Comparison of ENCODE assay signal across 25 cellular contexts in genomic region chr10:47276071-47276470, GRCh38. TPM values are rescaled to one million over a fixed set of nuclear protein-coding genes. Genes with fewer than 3 reads are reported as not detected.
"Had no signal": no experiment of that assay in that cellular context is flagged by ENCODE, and none has a peak within 500 bp of the region (broad histone marks: within the 10 kb centered on the region; RNA-seq: fewer than 3 reads in every experiment).

No MANE protein-coding gene starts in this region.

- H3K36me3 ChIP-seq: breast epithelium, colonic mucosa, Peyer's patch, SJCRH30 had no signal

- H3K27me3 ChIP-seq: breast epithelium, colonic mucosa, Peyer's patch, SJCRH30 had no signal

- ATAC-seq: activated CD4-positive, CD25-positive, alpha-beta regulatory T cell treated with anti-CD3 and anti-CD28 coated beads, Interleukin-2, amount 50 U/mL, for 24 hours; activated T-cell treated with anti-CD3 and anti-CD28 coated beads, Interleukin-2, amount 50 U/mL, for 4 hours had no signal

- H3K9me3 ChIP-seq: colonic mucosa, SJCRH30, SK-N-SH had no signal

- H3K4me1 ChIP-seq: breast epithelium, colonic mucosa, SJCRH30 had no signal

- H3K27ac ChIP-seq: breast epithelium, colonic mucosa, KMS-11, RWPE1, SJCRH30 had no signal

- H3K9ac ChIP-seq: KMS-11, SK-N-SH had no signal

- H3K4me3 ChIP-seq: breast epithelium, colonic mucosa, Peyer's patch, SJCRH30 had no signal

- DNase-seq: activated CD4-positive, alpha-beta T cell treated with anti-CD3 and anti-CD28 coated beads for 4 hours; activated CD4-positive, alpha-beta T cell treated with anti-CD3 and anti-CD28 coated beads, Interleukin-2, amount 50 U/mL, for 48 hours; activated naive CD4-positive, alpha-beta T cell treated with Interleukin-2 at 50 U/mL for 16 hours; activated T-cell treated with anti-CD3 and anti-CD28 coated beads, Interleukin-2, amount 50 U/mL, for 4 hours; aorta; caudate nucleus; colonic mucosa; MM.1S; NCI-H1105 treated with DMSO at 0.1 percent for 48 hours; NCI-H1436 treated with DMSO at 0.1 percent for 48 hours; NCI-H187; NCI-H2081; NCI-H446; NCI-H524; Right ventricle myocardium superior; SJCRH30; SK-N-SH; T-helper 1 cell had no signal

- H3K4me3 Mint-ChIP-seq: activated T-cell treated with anti-CD3 and anti-CD28 coated beads, Interleukin-2, amount 50 U/mL, for 4 hours; T-helper 2 cell treated with Interferon-gamma antibody and Interleukin-4, amounts not matched to agents 5 μg/mL and 100 μg/mL, for 36 hours had no signal

- H3K4me2 ChIP-seq: KMS-11, SK-N-SH had no signal

- H3K27ac Mint-ChIP-seq: T-helper 2 cell treated with Interferon-gamma antibody and Interleukin-4, amounts not matched to agents 5 μg/mL and 100 μg/mL, for 36 hours had no signal

RNA-seq across cellular contexts. Expression of gene GDF10, which starts 23.9 kb away (rescaled TPM):
- total RNA-seq: SJCRH30 had no signal

RNA-seq across cellular contexts. Expression of gene GDF2, which starts 46.2 kb away (rescaled TPM):
- total RNA-seq: activated T-cell treated with anti-CD3 and anti-CD28 coated beads, Interleukin-2, amount 50 U/mL, for 4 hours; aorta; breast epithelium; cerebellum; colonic mucosa; Peyer's patch; Right ventricle myocardium superior; SJCRH30 had no signal
- polyA plus RNA-seq: aorta, SK-N-SH had no signal
